ENCODE assay signal across 20 cellular contexts in the genomic region with DNA sequence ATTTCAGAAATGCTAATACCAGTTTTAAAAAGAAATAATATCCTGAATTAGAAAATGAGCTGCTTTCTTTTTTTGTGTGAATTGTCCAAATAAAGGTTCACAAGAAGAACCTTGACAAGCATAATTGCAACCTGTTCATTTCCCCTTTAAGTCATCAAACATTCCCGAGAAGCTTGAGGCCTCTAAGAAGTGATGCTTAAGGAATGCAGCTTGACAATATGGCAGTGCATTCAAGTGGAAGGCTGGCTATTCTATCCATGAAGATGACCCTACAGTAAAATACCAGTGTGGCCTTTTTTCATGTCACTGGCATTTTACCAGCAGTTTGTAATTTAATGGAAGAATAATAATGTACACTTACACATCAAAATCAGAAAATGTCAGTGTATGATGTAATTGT.
DNase-seq lines count a peak whose midpoint lies in the region; ATAC-seq, FAIRE-seq and TF ChIP-seq lines count a peak whose summit lies in the region.
"Had no signal": no experiment of that assay in that cellular context is flagged by ENCODE, and none has a peak within 500 bp of the region (broad histone marks: within the 10 kb centered on the region; RNA-seq: fewer than 3 reads in every experiment).

No MANE protein-coding gene starts in this region.

- no peak for ATAC-seq in CD4-positive, alpha-beta T cell (ENCODE audit: poor library complexity)
- ATAC-seq in GM18520 (IDR thresholded peaks at IDR 0.05; ENCODE audit: unreplicated experiment), result no peak
- no peak for ATAC-seq in activated naive CD4-positive, alpha-beta T cell treated with anti-CD3 and anti-CD28 coated beads, Interleukin-2, amount 50 U/mL, for 72 hours
- ATAC-seq: GM12878 had no signal

- H2AFZ ChIP-seq in neural cell (ENCODE audit: low read depth, low read length), result no peak overlapping the region
- peak overlapping the region; percentile 1 for H2AFZ ChIP-seq in osteoblast (ENCODE audit: low read length)

- H3K27ac ChIP-seq in ectodermal cell (ENCODE audit: insufficient read depth, low read depth, low read length, poor library complexity, severe bottlenecking), result peak overlapping the region; percentile 57
- peak overlapping the region; percentile 50 for H3K27ac ChIP-seq in neural cell (ENCODE audit: low read length)
- H3K27ac ChIP-seq in osteoblast (ENCODE audit: low read depth, low read length), result no peak overlapping the region
- H3K27ac ChIP-seq in CD4-positive, alpha-beta T cell (ENCODE audit: low read depth, low read length), result no peak overlapping the region
- H3K27ac ChIP-seq: C4-2B had no signal

- H3K4me2 ChIP-seq in neural cell (ENCODE audit: low read length), result peak overlapping the region; percentile 0
- H3K4me2 ChIP-seq in osteoblast (ENCODE audit: insufficient read depth, low read length), result no peak overlapping the region

- 0 to 75% methylated on average over 1 of the region's 1 CpG for WGBS in ectodermal cell, 2 experiments

- H3K27ac Mint-ChIP-seq in CD4-positive, alpha-beta T cell, result no peak overlapping the region
- no peak overlapping the region for H3K27ac Mint-ChIP-seq in activated naive CD4-positive, alpha-beta T cell treated with anti-CD3 and anti-CD28 coated beads, Interleukin-2, amount 50 U/mL, for 72 hours
- H3K27ac Mint-ChIP-seq: CD4-positive, CD25-positive, alpha-beta regulatory T cell; CD8-positive, alpha-beta memory T cell had no signal

- no peaks in the 10 kb centered on the region for H3K4me1 Mint-ChIP-seq in CD4-positive, alpha-beta T cell (ENCODE audit: low read depth)
- H3K4me1 Mint-ChIP-seq: CD4-positive, CD25-positive, alpha-beta regulatory T cell; CD8-positive, alpha-beta memory T cell had no signal

- DNase-seq in HTR-8/SVneo (ENCODE audit: insufficient read length, low spot score) (no peak), osteoblast (ENCODE audit: insufficient read length, low spot score, missing footprints) (no peak), kidney tubule cell (ENCODE audit: low spot score) (no peak)
- no peak for DNase-seq in CD4-positive, alpha-beta T cell
- DNase-seq in activated naive CD4-positive, alpha-beta T cell treated with anti-CD3 and anti-CD28 coated beads, Interleukin-2, amount 50 U/mL, for 72 hours (ENCODE audit: low spot score in 2 of 2), result no peak
- DNase-seq: CD4-positive, CD25-positive, alpha-beta regulatory T cell; CD8-positive, alpha-beta memory T cell; DMS 273 treated with DMSO at 0.1 percent for 48 hours; DMS79; EL; GDM1; H7; HCEC 1CT had no signal

- no peak for TF ChIP-seq CTCF in neural cell (IDR thresholded peaks at IDR 0.05; ENCODE audit: poor library complexity, severe bottlenecking)
- TF ChIP-seq CTCF in osteoblast (IDR thresholded peaks at IDR 0.05; ENCODE audit: extremely low read depth, low read depth, low read length), result no peak
- TF ChIP-seq CTCF in CD4-positive, alpha-beta T cell (IDR thresholded peaks at IDR 0.05), result no peak

- TF ChIP-seq RAD21 in neural cell (conservative IDR thresholded peaks at IDR 0.05), result no peak

- H3K36me3 Mint-ChIP-seq in CD4-positive, alpha-beta T cell (ENCODE audit: low read depth), result no peaks in the 10 kb centered on the region
- H3K36me3 Mint-ChIP-seq in activated naive CD4-positive, alpha-beta T cell treated with anti-CD3 and anti-CD28 coated beads, Interleukin-2, amount 50 U/mL, for 72 hours, result no peaks in the 10 kb centered on the region
- H3K36me3 Mint-ChIP-seq: CD4-positive, CD25-positive, alpha-beta regulatory T cell; CD8-positive, alpha-beta memory T cell had no signal

- intact Hi-C loops in CD4-positive, alpha-beta T cell (cut with DNase I, micrococcal nuclease), result no loop called here

- H3K4me3 ChIP-seq in ectodermal cell (ENCODE audit: insufficient read depth, low read depth, low read length), result no peak overlapping the region
- peak overlapping the region; percentile 19 for H3K4me3 ChIP-seq in neural cell (ENCODE audit: low read length)
- no peak overlapping the region for H3K4me3 ChIP-seq in osteoblast (ENCODE audit: insufficient read depth, low read length)
- H3K4me3 ChIP-seq: GM12878 had no signal

- H3K36me3 ChIP-seq in ectodermal cell (ENCODE audit: control insufficient read depth, insufficient read depth, low read length) (no peaks in the 10 kb centered on the region), neural cell (ENCODE audit: insufficient read depth, low read length) (no peaks in the 10 kb centered on the region), osteoblast (ENCODE audit: insufficient read depth, low read length) (no peaks in the 10 kb centered on the region)

- CTCF ChIA-PET in CD4-positive, alpha-beta T cell (lab: Charles Lee), result no interaction called here

- peak; percentile 23 for FAIRE-seq in HTR-8/SVneo (lab: Jason Lieb, UNC)
- FAIRE-seq: D721Med, GM12878, H1 had no signal

- H3F3A ChIP-seq in neural cell (ENCODE audit: insufficient read depth, low read length, poor library complexity, severe bottlenecking), result no peaks in the 10 kb centered on the region

- H3K4me1 ChIP-seq in ectodermal cell (ENCODE audit: control insufficient read depth, insufficient read depth, low read length) (peaks cover 7% of the 10 kb centered on the region), osteoblast (ENCODE audit: insufficient read depth, low read length) (no peaks in the 10 kb centered on the region)

- POLR2A ChIA-PET in CD4-positive, alpha-beta T cell (lab: Charles Lee), result no interaction called here

- H3K27me3 ChIP-seq in ectodermal cell (ENCODE audit: control insufficient read depth, insufficient read depth, low read length, poor library complexity, severe bottlenecking) (no peaks in the 10 kb centered on the region), neural cell (ENCODE audit: insufficient read depth, low read depth, low read length) (no peaks in the 10 kb centered on the region), osteoblast (ENCODE audit: insufficient read depth, low read length) (no peaks in the 10 kb centered on the region)
- H3K27me3 ChIP-seq in CD4-positive, alpha-beta T cell (ENCODE audit: control insufficient read depth, insufficient read depth, low read length), result no peaks in the 10 kb centered on the region

- H3K79me2 ChIP-seq in neural cell (replicated peaks; ENCODE audit: insufficient read depth, low read length) (no peaks in the 10 kb centered on the region), osteoblast (ENCODE audit: insufficient read depth, low read length) (no peaks in the 10 kb centered on the region)

- no peaks in the 10 kb centered on the region for H3K9me3 ChIP-seq in ectodermal cell (ENCODE audit: control insufficient read depth, low read length)
- no peaks in the 10 kb centered on the region for H3K9me3 ChIP-seq in neural cell (ENCODE audit: low read length)
- H3K9me3 ChIP-seq in osteoblast (ENCODE audit: low read depth, low read length), result no peaks in the 10 kb centered on the region
- no peaks in the 10 kb centered on the region for H3K9me3 ChIP-seq in CD4-positive, alpha-beta T cell (ENCODE audit: control insufficient read depth, low read length)

- H3K27me3 Mint-ChIP-seq in CD4-positive, alpha-beta T cell, result no peaks in the 10 kb centered on the region
- H3K27me3 Mint-ChIP-seq: CD4-positive, CD25-positive, alpha-beta regulatory T cell; CD8-positive, alpha-beta memory T cell had no signal

- peaks cover 5% of the 10 kb centered on the region for H3K9me3 Mint-ChIP-seq in CD4-positive, alpha-beta T cell
- H3K9me3 Mint-ChIP-seq in activated naive CD4-positive, alpha-beta T cell treated with anti-CD3 and anti-CD28 coated beads, Interleukin-2, amount 50 U/mL, for 72 hours, result no peaks in the 10 kb centered on the region

- H4K20me1 ChIP-seq in neural cell (ENCODE audit: insufficient read depth) (no peaks in the 10 kb centered on the region), osteoblast (ENCODE audit: insufficient read depth, low read length) (no peaks in the 10 kb centered on the region)

- H3K4me3 Mint-ChIP-seq in CD4-positive, alpha-beta T cell, result no peak overlapping the region
- H3K4me3 Mint-ChIP-seq: CD4-positive, CD25-positive, alpha-beta regulatory T cell; CD8-positive, alpha-beta memory T cell had no signal

- H3K9ac ChIP-seq in neural cell (ENCODE audit: low read length), result no peak overlapping the region

- TF ChIP-seq EP300 in neural cell (conservative IDR thresholded peaks at IDR 0.05; ENCODE audit: poor library complexity, severe bottlenecking), result peak; percentile 41

- no peaks in the 10 kb centered on the region for H3K9me2 ChIP-seq in neural cell (ENCODE audit: insufficient read depth, low read length)

TF ChIP-seq in neural cell, 6 proteins besides CTCF, POLR2A, EP300 and RAD21:
- TF ChIP-seq EZH2 (IDR thresholded peaks at IDR 0.05; ENCODE audit: borderline replicate concordance, insufficient read depth, low read length, poor library complexity, severe bottlenecking) (no peak), TAF1 (IDR thresholded peaks at IDR 0.05; ENCODE audit: low read depth) (no peak)
- TF ChIP-seq, protein P1, sequence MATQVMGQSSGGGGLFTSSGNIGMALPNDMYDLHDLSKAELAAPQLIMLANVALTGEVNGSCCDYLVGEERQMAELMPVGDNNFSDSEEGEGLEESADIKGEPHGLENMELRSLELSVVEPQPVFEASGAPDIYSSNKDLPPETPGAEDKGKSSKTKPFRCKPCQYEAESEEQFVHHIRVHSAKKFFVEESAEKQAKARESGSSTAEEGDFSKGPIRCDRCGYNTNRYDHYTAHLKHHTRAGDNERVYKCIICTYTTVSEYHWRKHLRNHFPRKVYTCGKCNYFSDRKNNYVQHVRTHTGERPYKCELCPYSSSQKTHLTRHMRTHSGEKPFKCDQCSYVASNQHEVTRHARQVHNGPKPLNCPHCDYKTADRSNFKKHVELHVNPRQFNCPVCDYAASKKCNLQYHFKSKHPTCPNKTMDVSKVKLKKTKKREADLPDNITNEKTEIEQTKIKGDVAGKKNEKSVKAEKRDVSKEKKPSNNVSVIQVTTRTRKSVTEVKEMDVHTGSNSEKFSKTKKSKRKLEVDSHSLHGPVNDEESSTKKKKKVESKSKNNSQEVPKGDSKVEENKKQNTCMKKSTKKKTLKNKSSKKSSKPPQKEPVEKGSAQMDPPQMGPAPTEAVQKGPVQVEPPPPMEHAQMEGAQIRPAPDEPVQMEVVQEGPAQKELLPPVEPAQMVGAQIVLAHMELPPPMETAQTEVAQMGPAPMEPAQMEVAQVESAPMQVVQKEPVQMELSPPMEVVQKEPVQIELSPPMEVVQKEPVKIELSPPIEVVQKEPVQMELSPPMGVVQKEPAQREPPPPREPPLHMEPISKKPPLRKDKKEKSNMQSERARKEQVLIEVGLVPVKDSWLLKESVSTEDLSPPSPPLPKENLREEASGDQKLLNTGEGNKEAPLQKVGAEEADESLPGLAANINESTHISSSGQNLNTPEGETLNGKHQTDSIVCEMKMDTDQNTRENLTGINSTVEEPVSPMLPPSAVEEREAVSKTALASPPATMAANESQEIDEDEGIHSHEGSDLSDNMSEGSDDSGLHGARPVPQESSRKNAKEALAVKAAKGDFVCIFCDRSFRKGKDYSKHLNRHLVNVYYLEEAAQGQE (IDR thresholded peaks at IDR 0.05; ENCODE audit: borderline replicate concordance), result peak; percentile 59

Comparison
In these comparisons a context has a peak if more than half of its experiments do, and no peak if none do; other contexts are left out.
1. H3K27ac ChIP-seq: peak in ectodermal cell (single experiment) and neural cell (single experiment); none in osteoblast (single experiment) and CD4-positive, alpha-beta T cell (single experiment).